8 cellular contexts compared by ENCODE assay signal in genomic region chr19:5536337-5536894, GRCh38. TPM values are rescaled to one million over a fixed set of nuclear protein-coding genes. Genes with fewer than 3 reads are reported as not detected.
DNase-seq lines count a peak whose midpoint lies in the region; ATAC-seq and TF ChIP-seq lines count a peak whose summit lies in the region.

No MANE protein-coding gene starts in this region.

- ATAC-seq in HG03354 (IDR thresholded peaks at IDR 0.05; ENCODE audit: poor library complexity, severe bottlenecking, unreplicated experiment), result no peak
- no peak for ATAC-seq in stimulated activated effector memory CD8-positive, alpha-beta T cell treated with anti-CD3 and anti-CD28 coated beads, Interleukin-12 subunit alpha, Interleukin-12 subunit beta, amount 100 ng/mL, for 72 hours
- no peak for ATAC-seq in HG02571 (IDR thresholded peaks at IDR 0.05; ENCODE audit: unreplicated experiment)

- H3K9me3 ChIP-seq in iPS-15b (ENCODE audit: control insufficient read depth, insufficient read depth, low read length), result no peaks in the 10 kb centered on the region
- no peaks in the 10 kb centered on the region for H3K9me3 ChIP-seq in testis

- H3K9me3 Mint-ChIP-seq in stimulated activated effector memory CD8-positive, alpha-beta T cell treated with anti-CD3 and anti-CD28 coated beads, Interleukin-12 subunit alpha, Interleukin-12 subunit beta, amount 100 ng/mL, for 72 hours, result peaks cover 4% of the 10 kb centered on the region

- TF ChIP-seq POLR2A in testis (IDR thresholded peaks at IDR 0.05), result no peak

- intact Hi-C loops in testis (cut with DNase I; ENCODE audit: low total_unique reads), result no loop called here

- peak; percentile 69 for DNase-seq in DMS53 (lab: John Stamatoyannopoulos, UW)
- no peak for DNase-seq in DMS53 treated with DMSO at 0.1 percent for 48 hours (lab: John Stamatoyannopoulos, UW; ENCODE audit: unreplicated experiment)
- DNase-seq in astrocyte of the hippocampus (ENCODE audit: low read depth, low spot score), result peak; percentile 89
- DNase-seq in testis, result peak; percentile 68
- no peak for DNase-seq in stimulated activated effector memory CD8-positive, alpha-beta T cell treated with anti-CD3 and anti-CD28 coated beads, Interleukin-12 subunit alpha, Interleukin-12 subunit beta, amount 100 ng/mL, for 72 hours (ENCODE audit: low spot score in 2 of 2)

- H3K4me3 ChIP-seq in iPS-15b (ENCODE audit: low read depth, low read length) (peak overlapping the region; percentile 39), testis (peak overlapping the region in 1 of 2 donors; percentile 16)

- H3K9ac ChIP-seq in iPS-15b (ENCODE audit: low read depth, low read length), result peak overlapping the region; percentile 38

- H3K36me3 ChIP-seq in iPS-15b (ENCODE audit: control insufficient read depth, insufficient read depth, low read length) (no peaks in the 10 kb centered on the region), testis (ENCODE audit: low read depth, missing control alignments) (no peaks in the 10 kb centered on the region)

- no peak overlapping the region for H3K27ac Mint-ChIP-seq in stimulated activated effector memory CD8-positive, alpha-beta T cell treated with anti-CD3 and anti-CD28 coated beads, Interleukin-12 subunit alpha, Interleukin-12 subunit beta, amount 100 ng/mL, for 72 hours

- no peak overlapping the region for H3K27ac ChIP-seq in testis

- H3K4me1 ChIP-seq in iPS-15b (ENCODE audit: control insufficient read depth, insufficient read depth, low read length), result peaks cover 4% of the 10 kb centered on the region
- H3K4me1 ChIP-seq in testis, result no peaks in the 10 kb centered on the region

- WGBS in testis, 2 donors, result 3 to 9% methylated on average over 7 to 35 of the region's 38 CpGs

- no peak overlapping the region for H3K4me3 Mint-ChIP-seq in stimulated activated effector memory CD8-positive, alpha-beta T cell treated with anti-CD3 and anti-CD28 coated beads, Interleukin-12 subunit alpha, Interleukin-12 subunit beta, amount 100 ng/mL, for 72 hours

- no peaks in the 10 kb centered on the region for H3K36me3 Mint-ChIP-seq in stimulated activated effector memory CD8-positive, alpha-beta T cell treated with anti-CD3 and anti-CD28 coated beads, Interleukin-12 subunit alpha, Interleukin-12 subunit beta, amount 100 ng/mL, for 72 hours

- H3K27me3 ChIP-seq in iPS-15b (ENCODE audit: control insufficient read depth, insufficient read depth, low read length) (no peaks in the 10 kb centered on the region), testis (no peaks in the 10 kb centered on the region)

- TF ChIP-seq CTCF in testis (IDR thresholded peaks at IDR 0.05), result no peak

- peaks cover 7% of the 10 kb centered on the region for H3K4me1 Mint-ChIP-seq in stimulated activated effector memory CD8-positive, alpha-beta T cell treated with anti-CD3 and anti-CD28 coated beads, Interleukin-12 subunit alpha, Interleukin-12 subunit beta, amount 100 ng/mL, for 72 hours

RNA-seq across cellular contexts. Expression of gene TINCR, which starts 31.3 kb away (rescaled TPM):
- 1 to 10 TPM; 5.6 to 7.0 TPM for total RNA-seq in testis
- 3.0 TPM for polyA plus RNA-seq in testis (ENCODE audit: insufficient read depth, low read depth, low replicate concordance)

Comparison
In these comparisons a context has a peak if more than half of its experiments do, and no peak if none do; other contexts are left out.
1. DNase-seq: peak in DMS53 (single experiment), astrocyte of the hippocampus (single experiment) and testis (single experiment); none in DMS53 treated with DMSO at 0.1 percent for 48 hours (single experiment) and stimulated activated effector memory CD8-positive, alpha-beta T cell treated with anti-CD3 and anti-CD28 coated beads, Interleukin-12 subunit alpha, Interleukin-12 subunit beta, amount 100 ng/mL, for 72 hours (0 of 2).